ENCODE assay signal across 28 cellular contexts in genomic region chr5:140916325-140916724, GRCh38. TPM values are rescaled to one million over a fixed set of nuclear protein-coding genes. Genes with fewer than 3 reads are reported as not detected.
"Had no signal": no experiment of that assay in that cellular context is flagged by ENCODE, and none has a peak within 500 bp of the region (broad histone marks: within the 10 kb centered on the region; RNA-seq: fewer than 3 reads in every experiment).

No MANE protein-coding gene starts in this region.

- H3K4me1 ChIP-seq: neural progenitor cell, parathyroid adenoma, psoas muscle, right lobe of liver, sigmoid colon, suprapubic skin, testis, tibial artery, transverse colon, upper lobe of left lung, uterus had no signal

- H2AFZ ChIP-seq: neural progenitor cell, parathyroid adenoma had no signal

- H3K9me3 ChIP-seq: ovary, right lobe of liver, testis, transverse colon, uterus had no signal

- H3K4me3 ChIP-seq: neural progenitor cell, ovary, psoas muscle, right lobe of liver, sigmoid colon, suprapubic skin, testis, tibial artery, transverse colon, upper lobe of left lung, uterus had no signal

- H3K36me3 ChIP-seq: neural progenitor cell, ovary, right lobe of liver, sigmoid colon, suprapubic skin, tibial artery, transverse colon, upper lobe of left lung, uterus had no signal

- H3K27ac ChIP-seq: neural progenitor cell, ovary, parathyroid adenoma, psoas muscle, right lobe of liver, sigmoid colon, suprapubic skin, testis, tibial artery, transverse colon, upper lobe of left lung, uterus had no signal

- FAIRE-seq: small intestine had no signal

- DNase-seq: naive thymus-derived CD4-positive, alpha-beta T cell; natural killer cell; occipital lobe; ovary; psoas muscle; right cardiac atrium; right lobe of liver; sigmoid colon; small intestine; stimulated activated CD4-positive, alpha-beta T cell treated with anti-CD3 and anti-CD28 coated beads, Interleukin-15, amount 100 ng/mL, for 24 hours; stimulated activated CD4-positive, alpha-beta T cell treated with anti-CD3 and anti-CD28 coated beads, Interleukin-2, amount 100 ng/mL, for 24 hours; stimulated activated CD4-positive, alpha-beta T cell treated with anti-CD3 and anti-CD28 coated beads, Interleukin-2, amount 100 ng/mL, for 48 hours; stimulated activated CD4-positive, alpha-beta T cell treated with anti-CD3 and anti-CD28 coated beads, Interleukin-4, amount 100 ng/mL, for 24 hours; stimulated activated naive CD4-positive, alpha-beta T cell; stimulated activated naive CD8-positive, alpha-beta T cell treated with anti-CD3 and anti-CD28 coated beads, Interleukin-15, amount 100 ng/mL, for 72 hours; stimulated activated naive CD8-positive, alpha-beta T cell treated with anti-CD3 and anti-CD28 coated beads, Interleukin-15, Interleukin-2, amounts not matched to agents 100 U/mL and 50 U/mL, for 24 hours; substantia nigra; testis; tibial artery; transverse colon; upper lobe of left lung; uterus had no signal

- ATAC-seq: naive thymus-derived CD4-positive, alpha-beta T cell; natural killer cell; psoas muscle; right cardiac atrium; right lobe of liver; stimulated activated memory B cell treated with anti-CD40 and anti-IgM and Interleukin-4, amounts not matched to agents 10 μg/mL and 1 μg/mL and 100 μg/mL, for 72 hours; stimulated activated naive CD8-positive, alpha-beta T cell treated with anti-CD3 and anti-CD28 coated beads, Interleukin-15, amount 100 ng/mL, for 72 hours; stimulated activated naive CD8-positive, alpha-beta T cell treated with anti-CD3 and anti-CD28 coated beads, Interleukin-15, Interleukin-2, amounts not matched to agents 100 U/mL and 50 U/mL, for 24 hours had no signal

- H3K4me2 ChIP-seq: neural progenitor cell had no signal

- H3K27me3 ChIP-seq: neural progenitor cell, ovary, right lobe of liver, suprapubic skin, testis, tibial artery, transverse colon, upper lobe of left lung, uterus had no signal

- H3K9ac ChIP-seq: neural progenitor cell, parathyroid adenoma had no signal

RNA-seq across cellular contexts. Expression of gene PCDHAC1, which starts 9.8 kb away (rescaled TPM):
- total RNA-seq: naive thymus-derived CD4-positive, alpha-beta T cell; natural killer cell had no signal
- polyA plus RNA-seq: naive thymus-derived CD4-positive, alpha-beta T cell; right cardiac atrium had no signal

RNA-seq across cellular contexts. Expression of gene PCDHA13, which starts 34.4 kb away (rescaled TPM):
- total RNA-seq: naive thymus-derived CD4-positive, alpha-beta T cell; natural killer cell; psoas muscle had no signal
- polyA plus RNA-seq: naive thymus-derived CD4-positive, alpha-beta T cell; psoas muscle had no signal

RNA-seq across cellular contexts. Expression of gene PCDHA12, which starts 41.2 kb away (rescaled TPM):
- total RNA-seq: naive thymus-derived CD4-positive, alpha-beta T cell; natural killer cell; psoas muscle; skeletal muscle tissue had no signal
- polyA plus RNA-seq: naive thymus-derived CD4-positive, alpha-beta T cell; thymus had no signal

RNA-seq across cellular contexts. Expression of gene PCDHA11, which starts 47.6 kb away (rescaled TPM):
- total RNA-seq: naive thymus-derived CD4-positive, alpha-beta T cell; natural killer cell had no signal
- polyA plus RNA-seq: naive thymus-derived CD4-positive, alpha-beta T cell; right cardiac atrium had no signal

RNA-seq across cellular contexts. Expression of gene PCDHAC2, which starts 50.0 kb away (rescaled TPM):
- total RNA-seq: naive thymus-derived CD4-positive, alpha-beta T cell; natural killer cell had no signal
- polyA plus RNA-seq: naive thymus-derived CD4-positive, alpha-beta T cell had no signal
